ENCODE assay signal across 1 cellular context in the genomic region with DNA sequence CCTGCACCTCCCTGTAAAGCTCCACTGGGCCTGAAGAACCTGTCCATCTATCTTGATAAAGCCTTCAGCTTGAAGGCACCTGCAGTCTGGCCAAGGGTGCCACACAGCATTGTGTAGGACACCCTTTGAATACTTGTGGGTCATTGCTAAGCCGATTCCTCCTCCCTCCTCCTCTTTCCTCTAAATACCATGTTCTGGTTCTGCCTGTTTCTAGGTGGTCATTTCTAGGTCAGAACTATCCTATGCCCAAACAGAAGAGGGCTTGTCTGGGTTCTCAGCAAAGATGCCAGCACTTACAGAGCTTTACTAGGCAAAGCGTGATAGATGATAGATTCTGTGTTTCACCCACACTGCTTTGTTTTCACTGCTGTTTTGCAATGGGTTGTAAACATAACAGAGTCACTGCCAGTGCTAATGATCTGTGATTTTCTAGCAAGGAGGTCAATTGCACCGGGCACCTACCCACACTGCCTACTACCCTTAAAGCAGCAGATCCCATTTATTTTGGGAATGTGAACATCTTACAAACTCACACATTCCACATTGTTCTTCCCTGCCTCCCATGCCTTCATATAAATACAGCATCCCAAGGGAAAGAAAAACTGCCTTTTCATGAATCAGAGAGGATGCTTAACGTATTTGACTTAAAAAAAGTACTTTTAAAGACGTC.
TF ChIP-seq lines count a peak whose summit lies in the region.

No MANE protein-coding gene starts in this region.

TF ChIP-seq in liver, 16 proteins besides CTCF, POLR2A, EP300 and RAD21:
- TF ChIP-seq, protein P1, sequence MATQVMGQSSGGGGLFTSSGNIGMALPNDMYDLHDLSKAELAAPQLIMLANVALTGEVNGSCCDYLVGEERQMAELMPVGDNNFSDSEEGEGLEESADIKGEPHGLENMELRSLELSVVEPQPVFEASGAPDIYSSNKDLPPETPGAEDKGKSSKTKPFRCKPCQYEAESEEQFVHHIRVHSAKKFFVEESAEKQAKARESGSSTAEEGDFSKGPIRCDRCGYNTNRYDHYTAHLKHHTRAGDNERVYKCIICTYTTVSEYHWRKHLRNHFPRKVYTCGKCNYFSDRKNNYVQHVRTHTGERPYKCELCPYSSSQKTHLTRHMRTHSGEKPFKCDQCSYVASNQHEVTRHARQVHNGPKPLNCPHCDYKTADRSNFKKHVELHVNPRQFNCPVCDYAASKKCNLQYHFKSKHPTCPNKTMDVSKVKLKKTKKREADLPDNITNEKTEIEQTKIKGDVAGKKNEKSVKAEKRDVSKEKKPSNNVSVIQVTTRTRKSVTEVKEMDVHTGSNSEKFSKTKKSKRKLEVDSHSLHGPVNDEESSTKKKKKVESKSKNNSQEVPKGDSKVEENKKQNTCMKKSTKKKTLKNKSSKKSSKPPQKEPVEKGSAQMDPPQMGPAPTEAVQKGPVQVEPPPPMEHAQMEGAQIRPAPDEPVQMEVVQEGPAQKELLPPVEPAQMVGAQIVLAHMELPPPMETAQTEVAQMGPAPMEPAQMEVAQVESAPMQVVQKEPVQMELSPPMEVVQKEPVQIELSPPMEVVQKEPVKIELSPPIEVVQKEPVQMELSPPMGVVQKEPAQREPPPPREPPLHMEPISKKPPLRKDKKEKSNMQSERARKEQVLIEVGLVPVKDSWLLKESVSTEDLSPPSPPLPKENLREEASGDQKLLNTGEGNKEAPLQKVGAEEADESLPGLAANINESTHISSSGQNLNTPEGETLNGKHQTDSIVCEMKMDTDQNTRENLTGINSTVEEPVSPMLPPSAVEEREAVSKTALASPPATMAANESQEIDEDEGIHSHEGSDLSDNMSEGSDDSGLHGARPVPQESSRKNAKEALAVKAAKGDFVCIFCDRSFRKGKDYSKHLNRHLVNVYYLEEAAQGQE (IDR thresholded peaks at IDR 0.05) = no peak
- TF ChIP-seq RXRA (IDR thresholded peaks at IDR 0.05) = peak in 1 of 2 donors; percentile 30
- TF ChIP-seq EGR1 (IDR thresholded peaks at IDR 0.05; ENCODE audit: low read depth in 2 of 2) = no peak
